8 cellular contexts compared by ENCODE assay signal in the genomic region with DNA sequence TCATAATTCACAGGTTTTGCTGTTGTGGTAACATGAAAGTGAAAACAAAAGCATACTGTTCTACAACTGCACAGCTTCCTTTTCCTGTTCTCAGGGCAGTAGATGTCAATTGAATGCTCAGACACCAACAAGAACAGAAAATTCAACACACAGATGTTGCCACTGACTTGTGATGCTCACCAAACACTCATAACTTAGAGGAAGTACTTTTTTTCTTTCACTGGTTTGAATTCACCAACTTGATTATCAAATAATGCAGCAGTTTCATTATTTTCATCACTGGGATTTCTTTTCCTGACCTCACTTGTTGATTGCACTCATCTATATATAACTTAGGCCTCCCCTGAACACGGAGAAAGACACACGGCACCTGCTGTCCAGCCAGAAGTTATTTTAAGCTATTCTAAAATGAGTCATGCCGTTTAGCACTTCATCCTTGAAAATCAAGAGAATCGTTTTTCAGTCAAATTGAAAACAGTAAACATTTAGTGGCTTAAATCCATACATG. TPM values are rescaled to one million over a fixed set of nuclear protein-coding genes. Genes with fewer than 3 reads are reported as not detected.
A peak's percentile ranks its signal among the peaks of the same experiment; 100 is the strongest.
DNase-seq lines count a peak whose midpoint lies in the region; ATAC-seq lines count a peak whose summit lies in the region.

No MANE protein-coding gene starts in this region.

- H3K36me3 Mint-ChIP-seq in activated T-cell treated with anti-CD3 and anti-CD28 coated beads, Interleukin-2, amount 50 U/mL, for 24 hours (ENCODE audit: low read depth), result no peaks in the 10 kb centered on the region
- no peaks in the 10 kb centered on the region for H3K36me3 Mint-ChIP-seq in natural killer cell treated with Interleukin-12 subunit alpha and Interleukin-12 subunit beta and Interleukin-15 and Interleukin-18, amount 100 ng/mL, for 72 hours

- ATAC-seq in HG02678 (IDR thresholded peaks at IDR 0.05; ENCODE audit: unreplicated experiment), result peak; percentile 81
- peak; percentile 76 to 83 for ATAC-seq in natural killer cell treated with Interleukin-12 subunit alpha and Interleukin-12 subunit beta and Interleukin-15 and Interleukin-18, amount 100 ng/mL, for 72 hours

- H3K9me3 Mint-ChIP-seq in activated T-cell treated with anti-CD3 and anti-CD28 coated beads, Interleukin-2, amount 50 U/mL, for 24 hours, result no peaks in the 10 kb centered on the region
- H3K9me3 Mint-ChIP-seq in natural killer cell treated with Interleukin-12 subunit alpha and Interleukin-12 subunit beta and Interleukin-15 and Interleukin-18, amount 100 ng/mL, for 72 hours, result no peaks in the 10 kb centered on the region

- no peaks in the 10 kb centered on the region for H3K27me3 Mint-ChIP-seq in activated T-cell treated with anti-CD3 and anti-CD28 coated beads, Interleukin-2, amount 50 U/mL, for 24 hours
- H3K27me3 Mint-ChIP-seq in natural killer cell treated with Interleukin-12 subunit alpha and Interleukin-12 subunit beta and Interleukin-15 and Interleukin-18, amount 100 ng/mL, for 72 hours, result no peaks in the 10 kb centered on the region

- peaks cover 60% of the 10 kb centered on the region for H3K4me1 Mint-ChIP-seq in activated T-cell treated with anti-CD3 and anti-CD28 coated beads, Interleukin-2, amount 50 U/mL, for 24 hours (ENCODE audit: low read depth)
- peaks cover 39 to 57% of the 10 kb centered on the region in 2 donors for H3K4me1 Mint-ChIP-seq in natural killer cell treated with Interleukin-12 subunit alpha and Interleukin-12 subunit beta and Interleukin-15 and Interleukin-18, amount 100 ng/mL, for 72 hours (ENCODE audit: low read depth in 2 of 2)

- no peak for DNase-seq in activated T-cell treated with anti-CD3 and anti-CD28 coated beads, Interleukin-2, amount 50 U/mL, for 24 hours
- DNase-seq in activated T-cell treated with anti-CD3 and anti-CD28 coated beads, Interleukin-2, amount 50 U/mL, for 48 hours, result no peak
- DNase-seq in NCI-H69 (lab: John Stamatoyannopoulos, UW), result peak; percentile 74
- peak; percentile 92 for DNase-seq in dermis blood vessel endothelial cell
- DNase-seq in natural killer cell treated with Interleukin-12 subunit alpha and Interleukin-12 subunit beta and Interleukin-15 and Interleukin-18, amount 100 ng/mL, for 72 hours (ENCODE audit: low spot score), result no peak
- DNase-seq in C1 segment of cervical spinal cord (lab: John Stamatoyannopoulos, UW), result no peak
- no peak for DNase-seq in NCI-H524 treated with DMSO at 0.1 percent for 48 hours (lab: John Stamatoyannopoulos, UW)

- peak overlapping the region; percentile 98 for H3K27ac Mint-ChIP-seq in activated T-cell treated with anti-CD3 and anti-CD28 coated beads, Interleukin-2, amount 50 U/mL, for 24 hours
- peak overlapping the region; percentile 90 to 93 for H3K27ac Mint-ChIP-seq in natural killer cell treated with Interleukin-12 subunit alpha and Interleukin-12 subunit beta and Interleukin-15 and Interleukin-18, amount 100 ng/mL, for 72 hours

- peak overlapping the region; percentile 72 for H3K4me3 Mint-ChIP-seq in activated T-cell treated with anti-CD3 and anti-CD28 coated beads, Interleukin-2, amount 50 U/mL, for 24 hours
- peak overlapping the region; percentile 81 for H3K4me3 Mint-ChIP-seq in natural killer cell treated with Interleukin-12 subunit alpha and Interleukin-12 subunit beta and Interleukin-15 and Interleukin-18, amount 100 ng/mL, for 72 hours

RNA-seq across cellular contexts. Expression of gene TXLNB, which starts 1.0 kb away (rescaled TPM):
- 0.68 and 0.74 TPM in 2 replicates for total RNA-seq in dermis blood vessel endothelial cell
- total RNA-seq in natural killer cell treated with Interleukin-12 subunit alpha and Interleukin-12 subunit beta and Interleukin-15 and Interleukin-18, amount 100 ng/mL, for 72 hours, result under 1 TPM in 1 of 2 donors, not detected in 1; 0.05 TPM

Comparison
In these comparisons a context has a peak if more than half of its experiments do, and no peak if none do; other contexts are left out.
1. DNase-seq: peak in NCI-H69 (single experiment) and dermis blood vessel endothelial cell (single experiment); none in activated T-cell treated with anti-CD3 and anti-CD28 coated beads, Interleukin-2, amount 50 U/mL, for 24 hours (single experiment), activated T-cell treated with anti-CD3 and anti-CD28 coated beads, Interleukin-2, amount 50 U/mL, for 48 hours (0 of 2), natural killer cell treated with Interleukin-12 subunit alpha and Interleukin-12 subunit beta and Interleukin-15 and Interleukin-18, amount 100 ng/mL, for 72 hours (single experiment), C1 segment of cervical spinal cord (0 of 14) and NCI-H524 treated with DMSO at 0.1 percent for 48 hours (single experiment).